ENCODE assay signal across 12 cellular contexts in genomic region chr15:100170280-100170654, GRCh38.
A peak's percentile ranks its signal among the peaks of the same experiment; 100 is the strongest.
DNase-seq lines count a peak whose midpoint lies in the region; ATAC-seq and TF ChIP-seq lines count a peak whose summit lies in the region.
"Had no signal": no experiment of that assay in that cellular context is flagged by ENCODE, and none has a peak within 500 bp of the region (broad histone marks: within the 10 kb centered on the region; RNA-seq: fewer than 3 reads in every experiment).

No MANE protein-coding gene starts in this region.

- no peaks in the 10 kb centered on the region for H3K27me3 ChIP-seq in breast epithelium
- H3K27me3 ChIP-seq: cardiac muscle cell had no signal

- peaks cover 21 to 26% of the 10 kb centered on the region in 2 donors for H3K9me3 ChIP-seq in breast epithelium

- H3K4me3 ChIP-seq in breast epithelium: no peak overlapping the region
- H3K4me3 ChIP-seq: cardiac muscle cell had no signal

- H3K36me3 Mint-ChIP-seq in chondrocyte (ENCODE audit: low read depth): no peaks in the 10 kb centered on the region

- H3K27me3 Mint-ChIP-seq in chondrocyte (ENCODE audit: low read depth): peaks cover 2% of the 10 kb centered on the region

- no peaks in the 10 kb centered on the region for H3K36me3 ChIP-seq in breast epithelium
- H3K36me3 ChIP-seq: cardiac muscle cell had no signal

- DNase-seq in caudate nucleus (lab: John Stamatoyannopoulos, UW): no peak
- no peak for DNase-seq in breast epithelium (ENCODE audit: low spot score in 2 of 2)
- DNase-seq in chondrocyte (ENCODE audit: low spot score): no peak
- DNase-seq in NCI-H1930 (lab: John Stamatoyannopoulos, UW): no peak
- DNase-seq in D341Med (ENCODE audit: low spot score): no peak
- DNase-seq: COR-L47, NCI-H748 treated with DMSO at 0.1 percent for 48 hours, nucleus accumbens had no signal

- H3K27ac ChIP-seq in caudate nucleus (ENCODE audit: low read depth, low read length): peak overlapping the region; percentile 49
- H3K27ac ChIP-seq in breast epithelium: peak overlapping the region in 1 of 2 donors; percentile 32
- H3K27ac ChIP-seq: cardiac muscle cell had no signal

- peak; percentile 86 for ATAC-seq in GM18499 (IDR thresholded peaks at IDR 0.05; ENCODE audit: insufficient read depth, unreplicated experiment)
- ATAC-seq in GM19463 (IDR thresholded peaks at IDR 0.05; ENCODE audit: unreplicated experiment): peak; percentile 93
- ATAC-seq in HG03097 (IDR thresholded peaks at IDR 0.05; ENCODE audit: low FRiP score, unreplicated experiment): peak; percentile 87

- peaks cover 6% of the 10 kb centered on the region for H3K9me3 Mint-ChIP-seq in chondrocyte (ENCODE audit: low read depth)

- no peaks in the 10 kb centered on the region for H3K4me1 Mint-ChIP-seq in chondrocyte (ENCODE audit: low read depth)

- no peak overlapping the region for H3K27ac Mint-ChIP-seq in chondrocyte (ENCODE audit: unreplicated experiment)

- TF ChIP-seq CTCF in breast epithelium (IDR thresholded peaks at IDR 0.05) (no peak), chondrocyte (IDR thresholded peaks at IDR 0.05) (no peak)

- no peak for TF ChIP-seq POLR2A in breast epithelium (IDR thresholded peaks at IDR 0.05)

- intact Hi-C loops in breast epithelium (cut with DNase I; ENCODE audit: low total_unique reads): no loop called here

- no peak overlapping the region for H3K4me3 Mint-ChIP-seq in chondrocyte (ENCODE audit: unreplicated experiment)

- H3K4me1 ChIP-seq in breast epithelium: no peaks in the 10 kb centered on the region
